ENCODE assay signal across 10 cellular contexts in the genomic region with DNA sequence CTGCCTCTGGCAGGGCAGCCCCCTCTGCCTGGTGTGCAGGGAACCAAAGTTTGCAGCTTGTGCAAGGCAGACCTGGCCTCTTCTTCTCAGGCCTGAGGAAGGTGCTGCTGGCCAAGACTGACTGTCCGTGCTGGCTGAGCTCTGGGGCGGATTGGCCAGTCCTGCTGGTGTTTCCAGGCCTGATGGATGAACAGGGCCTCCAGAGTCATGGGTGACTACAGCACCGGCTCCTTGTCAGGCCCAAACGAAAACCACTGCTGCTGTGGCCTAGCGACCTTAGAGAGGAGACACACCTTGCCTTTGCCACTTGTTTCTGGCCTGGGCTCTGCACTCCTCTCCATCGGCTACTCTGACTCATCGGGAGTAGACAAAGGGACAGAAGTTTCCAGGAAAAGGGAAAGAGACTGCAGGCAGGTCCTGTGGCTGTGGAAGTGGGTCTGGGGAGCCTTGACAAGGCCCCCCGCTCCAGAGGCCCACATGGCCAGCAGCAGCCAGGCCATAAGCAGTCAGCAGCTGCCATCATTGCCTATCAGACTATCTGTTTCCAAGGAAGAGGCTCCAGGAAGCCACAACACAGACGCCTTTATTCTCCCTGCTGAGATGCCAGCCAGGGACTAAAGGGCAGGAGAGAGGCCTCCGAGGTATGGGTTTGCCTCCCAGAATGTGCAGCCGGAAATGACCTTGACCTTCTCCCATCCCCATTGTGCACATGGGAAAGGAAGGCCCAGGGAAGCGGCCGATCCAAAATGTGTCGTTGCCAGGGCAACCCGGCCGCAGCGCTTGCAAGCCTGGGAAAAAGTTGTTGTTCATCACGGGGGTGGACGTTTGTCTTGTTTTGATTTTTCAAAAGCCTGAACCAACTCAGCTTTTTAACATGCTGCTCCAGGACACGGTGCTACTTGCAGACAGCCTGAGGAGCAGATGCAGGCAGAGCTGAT.
DNase-seq lines count a peak whose midpoint lies in the region; ATAC-seq and TF ChIP-seq lines count a peak whose summit lies in the region.
"Had no signal": no experiment of that assay in that cellular context is flagged by ENCODE, and none has a peak within 500 bp of the region (broad histone marks: within the 10 kb centered on the region; RNA-seq: fewer than 3 reads in every experiment).

No MANE protein-coding gene starts in this region.

- no peaks in the 10 kb centered on the region for H3K4me1 ChIP-seq in aorta (ENCODE audit: control insufficient read depth in 1 of 2, insufficient read depth in 2 of 2, low read length in 2 of 2)

- peaks cover 5 to 8% of the 10 kb centered on the region in 2 donors for H3K27me3 Mint-ChIP-seq in natural killer cell treated with Interleukin-12 subunit alpha and Interleukin-12 subunit beta and Interleukin-15 and Interleukin-18, amount 100 ng/mL, for 72 hours
- peaks cover 0 to 3% of the 10 kb centered on the region in 2 donors for H3K27me3 Mint-ChIP-seq in natural killer cell (ENCODE audit: low read depth in 2 of 2)

- no peak overlapping the region for H3K27ac Mint-ChIP-seq in natural killer cell treated with Interleukin-12 subunit alpha and Interleukin-12 subunit beta and Interleukin-15 and Interleukin-18, amount 100 ng/mL, for 72 hours
- no peak overlapping the region for H3K27ac Mint-ChIP-seq in natural killer cell

- no peak overlapping the region for H3K27ac ChIP-seq in aorta (ENCODE audit: low read depth in 1 of 2, low read length in 2 of 2)

- no peaks in the 10 kb centered on the region for H3K27me3 ChIP-seq in aorta (ENCODE audit: control insufficient read depth in 1 of 2, insufficient read depth in 2 of 2, low read length in 1 of 2)

- H3K4me3 ChIP-seq in foreskin fibroblast (ENCODE audit: low read depth in 1 of 2, low read length in 2 of 2) (no peak overlapping the region), aorta (ENCODE audit: low read length in 2 of 2) (no peak overlapping the region)

- H3K9me3 ChIP-seq in aorta (ENCODE audit: control insufficient read depth, low read length), result no peaks in the 10 kb centered on the region

- intact Hi-C loops in natural killer cell (cut with micrococcal nuclease), result no loop called here
- intact Hi-C loops in aorta (cut with DNase I), result no loop called here

- no peak for ATAC-seq in natural killer cell treated with Interleukin-12 subunit alpha and Interleukin-12 subunit beta and Interleukin-15 and Interleukin-18, amount 100 ng/mL, for 72 hours
- ATAC-seq in natural killer cell (no peak), aorta (ENCODE audit: low FRiP score) (peak; percentile 48), HG03159 (IDR thresholded peaks at IDR 0.05; ENCODE audit: unreplicated experiment) (no peak)

- H3K4me1 Mint-ChIP-seq in natural killer cell treated with Interleukin-12 subunit alpha and Interleukin-12 subunit beta and Interleukin-15 and Interleukin-18, amount 100 ng/mL, for 72 hours (ENCODE audit: low read depth in 2 of 2), result peaks cover 0 to 7% of the 10 kb centered on the region in 2 donors
- H3K4me1 Mint-ChIP-seq in natural killer cell, result peaks cover 0 to 7% of the 10 kb centered on the region in 2 donors

- DNase-seq in natural killer cell treated with Interleukin-12 subunit alpha and Interleukin-12 subunit beta and Interleukin-15 and Interleukin-18, amount 100 ng/mL, for 72 hours (ENCODE audit: low spot score), result peak; percentile 56
- no peak for DNase-seq in natural killer cell
- peak; percentile 80 to 82 for DNase-seq in foreskin fibroblast
- peak; percentile 24 for DNase-seq in non-pigmented ciliary epithelial cell (ENCODE audit: low read depth)
- DNase-seq in aorta, result peak; percentile 74 to 84
- no peak for DNase-seq in NCI-H226
- no peak for DNase-seq in stimulated activated CD4-positive, alpha-beta T cell treated with anti-CD3 and anti-CD28 coated beads, Interleukin-4, amount 100 ng/mL, for 24 hours
- DNase-seq: cerebellar nuclear complex, NCI-H1436 had no signal

- no peaks in the 10 kb centered on the region for H3K36me3 ChIP-seq in aorta (ENCODE audit: control insufficient read depth in 1 of 2, insufficient read depth in 2 of 2, low read length in 1 of 2)

- no peak for TF ChIP-seq CTCF in natural killer cell (IDR thresholded peaks at IDR 0.05)
- no peak for TF ChIP-seq CTCF in foreskin fibroblast (IDR thresholded peaks at IDR 0.05; ENCODE audit: low read depth, low read length)

- no peak overlapping the region for H3K4me3 Mint-ChIP-seq in natural killer cell treated with Interleukin-12 subunit alpha and Interleukin-12 subunit beta and Interleukin-15 and Interleukin-18, amount 100 ng/mL, for 72 hours
- no peak overlapping the region for H3K4me3 Mint-ChIP-seq in natural killer cell

- H3K9me3 Mint-ChIP-seq in natural killer cell treated with Interleukin-12 subunit alpha and Interleukin-12 subunit beta and Interleukin-15 and Interleukin-18, amount 100 ng/mL, for 72 hours, result no peaks in the 10 kb centered on the region
- H3K9me3 Mint-ChIP-seq in natural killer cell, result no peaks in the 10 kb centered on the region

- 68 to 69% methylated on average over 20 of the region's 20 CpGs for WGBS in aorta, 2 donors

- no peaks in the 10 kb centered on the region for H3K36me3 Mint-ChIP-seq in natural killer cell treated with Interleukin-12 subunit alpha and Interleukin-12 subunit beta and Interleukin-15 and Interleukin-18, amount 100 ng/mL, for 72 hours
- no peaks in the 10 kb centered on the region for H3K36me3 Mint-ChIP-seq in natural killer cell

Comparison
In these comparisons a context has a peak if more than half of its experiments do, and no peak if none do; other contexts are left out.
1. DNase-seq: peak in natural killer cell treated with Interleukin-12 subunit alpha and Interleukin-12 subunit beta and Interleukin-15 and Interleukin-18, amount 100 ng/mL, for 72 hours (single experiment), foreskin fibroblast (2 of 2), non-pigmented ciliary epithelial cell (single experiment) and aorta (2 of 2); none in natural killer cell (single experiment), NCI-H226 (single experiment) and stimulated activated CD4-positive, alpha-beta T cell treated with anti-CD3 and anti-CD28 coated beads, Interleukin-4, amount 100 ng/mL, for 24 hours (single experiment).